ENCODE assay signal across 17 cellular contexts in genomic region chr7:112897839-112898431, GRCh38.
A peak's percentile ranks its signal among the peaks of the same experiment; 100 is the strongest.
DNase-seq lines count a peak whose midpoint lies in the region; ATAC-seq, FAIRE-seq and TF ChIP-seq lines count a peak whose summit lies in the region.
"Had no signal": no experiment of that assay in that cellular context is flagged by ENCODE, and none has a peak within 500 bp of the region (broad histone marks: within the 10 kb centered on the region; RNA-seq: fewer than 3 reads in every experiment).

No MANE protein-coding gene starts in this region.

- no peak overlapping the region for H3K56ac ChIP-seq in IMR-90 (ENCODE audit: extremely low read depth, insufficient read depth, low read length)

- H2AFZ ChIP-seq in IMR-90 (replicated peaks; ENCODE audit: low read length, poor library complexity) (no peak overlapping the region), HepG2 (ENCODE audit: low read length) (no peak overlapping the region), smooth muscle cell (ENCODE audit: low read depth) (no peak overlapping the region)
- H2AFZ ChIP-seq: hepatocyte had no signal

- in situ Hi-C loops in IMR-90 (cut with MboI; ENCODE audit: low sequenced_read_pairs) (loop anchor here (10.0 to 25.0 kb wide), 2 partner anchors 353 to 1136 kb away; no protein-coding TSS in a partner anchor), HepG2 (cut with HindIII; ENCODE audit: extremely low pct_ligation_motif_present, low pct_unique_long_range_greater_than_20kb) (no loop called here)

- H3K4ac ChIP-seq in IMR-90 (ENCODE audit: low read depth, low read length), result no peak overlapping the region

- H3K27ac ChIP-seq in IMR-90 (ENCODE audit: insufficient read depth, low read length) (no peak overlapping the region), HepG2 (ENCODE audit: extremely low read length, insufficient read depth, low read length) (peak overlapping the region; percentile 80), smooth muscle cell (ENCODE audit: low read depth) (no peak overlapping the region)
- H3K27ac ChIP-seq: body of pancreas, hepatocyte had no signal

- H4K5ac ChIP-seq in IMR-90 (ENCODE audit: low read depth, low read length), result no peak overlapping the region

- TF ChIP-seq CTCF in IMR-90 (conservative IDR thresholded peaks at IDR 0.05; ENCODE audit: low read depth, low read length) (no peak), HepG2 (CRISPR knock-in tag; IDR thresholded peaks at IDR 0.05) (no peak), smooth muscle cell (IDR thresholded peaks at IDR 0.05; ENCODE audit: borderline replicate concordance, insufficient read depth, poor library complexity, severe bottlenecking) (no peak)

- WGBS in IMR-90 (ENCODE audit: extremely low coverage in 2 of 2, insufficient read length in 1 of 2), 2 experiments, result no CpG with 5 or more reads among the region's 2 CpGs
- WGBS in HepG2 (ENCODE audit: low lambda C conversion rate), result 15% methylated on average over 2 of the region's 2 CpGs
- 97% methylated on average over 2 of the region's 2 CpGs for WGBS in smooth muscle cell (ENCODE audit: low lambda C conversion rate)

- BruUV-seq in IMR-90 (replicated peaks; lab: Mats Ljungman, UMichigan) (no TSS peak), HepG2 (replicated peaks; lab: Mats Ljungman, UMichigan) (no TSS peak)

- H2BK20ac ChIP-seq in IMR-90 (ENCODE audit: low read depth, low read length), result no peak overlapping the region

- no peak for TF ChIP-seq EP300 in HepG2 (IDR thresholded peaks at IDR 0.05; ENCODE audit: low read depth in 2 of 2, low read length in 2 of 2)
- no peak for TF ChIP-seq EP300 in HepG2 (CRISPR knock-in tag; IDR thresholded peaks at IDR 0.05; ENCODE audit: borderline replicate concordance)

- peak overlapping the region; percentile 51 for H2AK9ac ChIP-seq in IMR-90 (replicated peaks; ENCODE audit: low read depth, low read length, poor library complexity)

- CTCF ChIA-PET in IMR-90 (lab: Yijun Ruan, JAX), result interaction anchor here (0.6 kb wide), 1 partner anchor 101 kb away, joined by 3 read pairs; no protein-coding TSS in a partner anchor
- CTCF ChIA-PET in HepG2 (lab: Yijun Ruan, JAX; ENCODE audit: low intra/inter-chr PET ratio, low total read pairs), result interaction anchor here (1.9 to 2.2 kb wide), 2 partner anchors 29 to 347 kb away, joined by 23 read pairs; no protein-coding TSS in a partner anchor

- DNase-seq in IMR-90 (no peak), HepG2 (ENCODE audit: low spot score) (peak; percentile 42), smooth muscle cell (lab: John Stamatoyannopoulos, UW; ENCODE audit: unreplicated experiment) (no peak), nucleus accumbens (lab: John Stamatoyannopoulos, UW) (no peak), NCI-H128 (lab: John Stamatoyannopoulos, UW; ENCODE audit: unreplicated experiment) (no peak)
- no peak for DNase-seq in activated naive CD8-positive, alpha-beta T cell treated with anti-CD3 and anti-CD28 coated beads for 36 hours
- DNase-seq: effector CD8-positive, alpha-beta T cell; KG1 had no signal

- peaks cover 17 to 19% of the 10 kb centered on the region in 2 experiments for H3K79me1 ChIP-seq in IMR-90 (ENCODE audit: low read depth in 1 of 2, low read length in 2 of 2)

- peak; percentile 18 for FAIRE-seq in HepG2 (lab: Jason Lieb, UNC)

- H3K27me3 ChIP-seq in IMR-90 (ENCODE audit: control insufficient read depth, insufficient read depth, low read length) (no peaks in the 10 kb centered on the region), HepG2 (ENCODE audit: control insufficient read depth in 1 of 2, insufficient read depth in 2 of 2, low read length in 2 of 2) (no peaks in the 10 kb centered on the region), smooth muscle cell (ENCODE audit: low read depth) (no peaks in the 10 kb centered on the region)
- H3K27me3 ChIP-seq: body of pancreas, hepatocyte had no signal

- H2AK5ac ChIP-seq in IMR-90 (ENCODE audit: low read depth, low read length), result no peak overlapping the region

- H3K36me3 Mint-ChIP-seq in activated naive CD8-positive, alpha-beta T cell treated with anti-CD3 and anti-CD28 coated beads for 36 hours, result peaks cover 36% of the 10 kb centered on the region

- no peak overlapping the region for H3K27ac Mint-ChIP-seq in activated naive CD8-positive, alpha-beta T cell treated with anti-CD3 and anti-CD28 coated beads for 36 hours
- H3K27ac Mint-ChIP-seq: immature natural killer cell; progenitor cell of endocrine pancreas; T-helper 1 cell treated with Interleukin-12 subunit alpha and Interleukin-12 subunit beta and Interleukin-4 antibody, amounts not matched to agents 30 μg/mL and 1 μg/mL, for 36 hours had no signal

- dilution Hi-C loops in IMR-90 (cut with HindIII; ENCODE audit: low sequenced_read_pairs, unreplicated experiment), result no loop called here

- no peak for TF ChIP-seq POLR2A in IMR-90 (IDR thresholded peaks at IDR 0.05; ENCODE audit: low read depth, low read length)
- TF ChIP-seq POLR2A in HepG2 (IDR thresholded peaks at IDR 0.05; ENCODE audit: insufficient read depth in 1 of 2, low read depth in 2 of 2, low read length in 2 of 2), result no peak

- no peak overlapping the region for H3K14ac ChIP-seq in IMR-90 (replicated peaks; ENCODE audit: low read depth, low read length)

- POLR2A ChIA-PET in IMR-90 (lab: Charles Lee; ENCODE audit: unreplicated experiment), result no interaction called here
- POLR2A ChIA-PET in HepG2 (lab: Yijun Ruan, JAX), result no interaction called here

- H2BK5ac ChIP-seq in IMR-90 (ENCODE audit: low read depth, low read length, poor library complexity, severe bottlenecking), result no peak overlapping the region

- peaks cover 6% of the 10 kb centered on the region for H3K36me3 ChIP-seq in IMR-90 (ENCODE audit: control insufficient read depth, insufficient read depth, low read length)
- H3K36me3 ChIP-seq in HepG2 (replicated peaks in 1 of 2; ENCODE audit: control insufficient read depth in 1 of 2, insufficient read depth in 2 of 2, low read length in 2 of 2), result peaks cover 0 to 2% of the 10 kb centered on the region in 2 experiments; a peak in 1 of 5 replicates
- no peaks in the 10 kb centered on the region for H3K36me3 ChIP-seq in smooth muscle cell (ENCODE audit: low read depth)

- intact Hi-C loops in IMR-90 (cut with micrococcal nuclease) (loop anchor here (1.0 to 5.0 kb wide), 5 partner anchors 231 to 524 kb away; partner anchors contain the start of gene LSMEM1), HepG2 (cut with micrococcal nuclease; ENCODE audit: unreplicated experiment) (loop anchor here (1.0 to 10.0 kb wide), 4 partner anchors 29 to 348 kb away; partner anchors contain the start of gene TMEM168)

- H4K8ac ChIP-seq in IMR-90 (ENCODE audit: low read depth in 2 of 2, low read length in 2 of 2), result no peak overlapping the region

- H3K23ac ChIP-seq in IMR-90 (ENCODE audit: low read depth, low read length), result no peak overlapping the region

- H3K4me3 ChIP-seq in IMR-90 (ENCODE audit: insufficient read depth, low read depth, low read length), result no peak overlapping the region
- H3K4me3 ChIP-seq in HepG2 (replicated peaks in 1 of 3; ENCODE audit: insufficient read depth in 1 of 3, low read depth in 2 of 3, low read length in 3 of 3), result peak overlapping the region in 1 of 3 experiments; percentile 35; a peak in 2 of 6 replicates
- no peak overlapping the region for H3K4me3 ChIP-seq in smooth muscle cell
- H3K4me3 ChIP-seq: body of pancreas, hepatocyte had no signal

- H3K4me3 Mint-ChIP-seq in activated naive CD8-positive, alpha-beta T cell treated with anti-CD3 and anti-CD28 coated beads for 36 hours, result no peak overlapping the region
- H3K4me3 Mint-ChIP-seq: CD14-positive monocyte; immature natural killer cell; neural crest cell; T-helper 1 cell treated with Interleukin-12 subunit alpha and Interleukin-12 subunit beta and Interleukin-4 antibody, amounts not matched to agents 30 μg/mL and 1 μg/mL, for 36 hours had no signal

- H4K91ac ChIP-seq in IMR-90 (ENCODE audit: insufficient read depth, low read depth, low read length), result no peak overlapping the region

- H3K79me2 ChIP-seq in HepG2 (ENCODE audit: insufficient read depth, low read length) (no peaks in the 10 kb centered on the region), smooth muscle cell (ENCODE audit: low read depth) (peaks cover 29% of the 10 kb centered on the region)

- H2BK120ac ChIP-seq in IMR-90 (ENCODE audit: low read depth, low read length), result no peak overlapping the region

- H3K18ac ChIP-seq in IMR-90 (ENCODE audit: low read depth, low read length), result no peak overlapping the region

- peaks cover 5% of the 10 kb centered on the region; the same call in 1 of the 2 replicates for H3K9me1 ChIP-seq in IMR-90 (ENCODE audit: insufficient read depth, low read length)

- no peak overlapping the region for H2BK15ac ChIP-seq in IMR-90 (ENCODE audit: low read depth, low read length)

- peaks cover 7% of the 10 kb centered on the region for H3K4me1 Mint-ChIP-seq in activated naive CD8-positive, alpha-beta T cell treated with anti-CD3 and anti-CD28 coated beads for 36 hours
- H3K4me1 Mint-ChIP-seq: CD14-positive monocyte, neural crest cell had no signal

- ATAC-seq in GM18907 (IDR thresholded peaks at IDR 0.05; ENCODE audit: unreplicated experiment) (peak; percentile 27), GM19463 (IDR thresholded peaks at IDR 0.05; ENCODE audit: unreplicated experiment) (peak; percentile 7), IMR-90 (ENCODE audit: low read depth) (no peak), HepG2 (peak; percentile 90)

- no peaks in the 10 kb centered on the region for H3F3A ChIP-seq in smooth muscle cell (ENCODE audit: low read depth)

- H4K20me1 ChIP-seq in IMR-90 (ENCODE audit: insufficient read depth, low read length), result peaks cover 12% of the 10 kb centered on the region
- H4K20me1 ChIP-seq in HepG2 (ENCODE audit: insufficient read depth, low read length), result no peaks in the 10 kb centered on the region
- H4K20me1 ChIP-seq in smooth muscle cell (ENCODE audit: low read depth), result peaks cover 33% of the 10 kb centered on the region

- no peaks in the 10 kb centered on the region for H3K27me3 Mint-ChIP-seq in activated naive CD8-positive, alpha-beta T cell treated with anti-CD3 and anti-CD28 coated beads for 36 hours
- H3K27me3 Mint-ChIP-seq: progenitor cell of endocrine pancreas had no signal

- H3K4me1 ChIP-seq in IMR-90 (ENCODE audit: control insufficient read depth, insufficient read depth, low read length), result no peaks in the 10 kb centered on the region
- H3K4me1 ChIP-seq in HepG2 (ENCODE audit: insufficient read depth, low read length), result peaks cover 37% of the 10 kb centered on the region
- no peaks in the 10 kb centered on the region for H3K4me1 ChIP-seq in smooth muscle cell (ENCODE audit: low read depth)

- H3K9me3 ChIP-seq in IMR-90 (ENCODE audit: control insufficient read depth, insufficient read depth, low read length) (no peaks in the 10 kb centered on the region), HepG2 (ENCODE audit: low read length) (no peaks in the 10 kb centered on the region), smooth muscle cell (replicated peaks; ENCODE audit: low read depth) (peaks cover 10% of the 10 kb centered on the region)
- H3K9me3 ChIP-seq: body of pancreas had no signal

- TF ChIP-seq RAD21 in IMR-90 (IDR thresholded peaks at IDR 0.05; ENCODE audit: low read length), result no peak
- no peak; the same call in 1 of the 2 replicates for TF ChIP-seq RAD21 in HepG2 (CRISPR knock-in tag; IDR thresholded peaks at IDR 0.05)

- H3K4me2 ChIP-seq in IMR-90 (ENCODE audit: low read depth, low read length) (no peak overlapping the region), HepG2 (ENCODE audit: low read depth, low read length) (peak overlapping the region; percentile 66), smooth muscle cell (no peak overlapping the region)
- H3K4me2 ChIP-seq: hepatocyte had no signal

- peaks cover 3% of the 10 kb centered on the region for H3K9me3 Mint-ChIP-seq in activated naive CD8-positive, alpha-beta T cell treated with anti-CD3 and anti-CD28 coated beads for 36 hours
- H3K9me3 Mint-ChIP-seq: T-helper 1 cell treated with Interleukin-12 subunit alpha and Interleukin-12 subunit beta and Interleukin-4 antibody, amounts not matched to agents 30 μg/mL and 1 μg/mL, for 36 hours had no signal

- H3K9ac ChIP-seq in IMR-90 (ENCODE audit: low read depth, low read length), result no peak overlapping the region
- peak overlapping the region; percentile 13; the same call in 1 of the 2 replicates for H3K9ac ChIP-seq in HepG2 (ENCODE audit: insufficient read depth, low read depth, low read length)
- no peak overlapping the region for H3K9ac ChIP-seq in smooth muscle cell (ENCODE audit: low read depth)
